Comparison of ENCODE assay signal across 30 cellular contexts in genomic region chr2:55970506-55970905, GRCh38. TPM values are rescaled to one million over a fixed set of nuclear protein-coding genes. Genes with fewer than 3 reads are reported as not detected.
"Had no signal": no experiment of that assay in that cellular context is flagged by ENCODE, and none has a peak within 500 bp of the region (broad histone marks: within the 10 kb centered on the region; RNA-seq: fewer than 3 reads in every experiment).

No MANE protein-coding gene starts in this region.

- H3K27ac ChIP-seq: ascending aorta, breast epithelium, cardiac muscle cell, colonic mucosa, epithelial cell of prostate, esophagus squamous epithelium, WERI-Rb-1 had no signal

- H3K4me3 ChIP-seq: ascending aorta, breast epithelium, cardiac muscle cell, colonic mucosa, esophagus squamous epithelium had no signal

- H3K4me1 ChIP-seq: breast epithelium, colonic mucosa had no signal

- DNase-seq: activated B cell treated with CpG ODN at 0.5 μM for 24 hours; activated CD4-positive, alpha-beta memory T cell treated with anti-CD3 and anti-CD28 coated beads for 36 hours; activated CD4-positive, alpha-beta T cell treated with anti-CD3 and anti-CD28 coated beads for 48 hours; activated CD4-positive, alpha-beta T cell treated with anti-CD3 and anti-CD28 coated beads, Interleukin-2, amount 50 U/mL, for 1 hour; activated CD8-positive, alpha-beta memory T cell treated with anti-CD3 and anti-CD28 coated beads, Interleukin-2, amount 10 ng/mL, durations not matched to agents 7 days and 5 days; activated CD8-positive, alpha-beta memory T cell treated with anti-CD3 and anti-CD28 coated beads, Interleukin-2, amount 50 U/mL, for 4 hours; activated CD8-positive, alpha-beta T cell treated with anti-CD3 and anti-CD28 coated beads, Interleukin-2, amount 10 ng/mL, durations not matched to agents 7 days and 5 days; activated effector memory CD4-positive, alpha-beta T cell treated with anti-CD3 and anti-CD28 coated beads, Interleukin-2, amount 50 U/mL, for 16 hours; activated naive CD4-positive, alpha-beta T cell treated with anti-CD3 and anti-CD28 coated beads for 36 hours; activated naive CD8-positive, alpha-beta T cell treated with anti-CD3 and anti-CD28 coated beads for 36 hours; activated naive CD8-positive, alpha-beta T cell treated with anti-CD3 and anti-CD28 coated beads, Interleukin-2, amount 50 U/mL, for 24 hours; activated T-cell treated with anti-CD3 and anti-CD28 coated beads, Interleukin-2, amount 50 U/mL, for 1 hour; activated T-cell treated with anti-CD3 and anti-CD28 coated beads, Interleukin-2, amount 50 U/mL, for 48 hours; central memory CD4-positive, alpha-beta T cell; cerebellar nuclear complex; colonic mucosa; effector CD8-positive, alpha-beta T cell; esophagus squamous epithelium; head of caudate nucleus; hippocampal formation; T1000; WERI-Rb-1 had no signal

- ATAC-seq: activated CD4-positive, CD25-positive, alpha-beta regulatory T cell treated with anti-CD3 and anti-CD28 coated beads, Interleukin-2, amount 50 U/mL, for 24 hours; activated CD8-positive, alpha-beta memory T cell treated with anti-CD3 and anti-CD28 coated beads, Interleukin-2, amount 10 ng/mL, durations not matched to agents 7 days and 5 days; activated CD8-positive, alpha-beta T cell treated with anti-CD3 and anti-CD28 coated beads, Interleukin-2, amount 10 ng/mL, durations not matched to agents 7 days and 5 days; activated naive CD8-positive, alpha-beta T cell treated with anti-CD3 and anti-CD28 coated beads, Interleukin-2, amount 50 U/mL, for 24 hours had no signal

- H3K9me3 ChIP-seq: ascending aorta, breast epithelium, colonic mucosa, esophagus squamous epithelium had no signal

- H3K27me3 ChIP-seq: ascending aorta, breast epithelium, colonic mucosa, esophagus squamous epithelium had no signal

- H3K36me3 ChIP-seq: ascending aorta, breast epithelium, cardiac muscle cell, colonic mucosa, esophagus squamous epithelium, WERI-Rb-1 had no signal

RNA-seq across cellular contexts. Expression of gene EFEMP1, which starts 46.9 kb away (rescaled TPM):
- total RNA-seq: activated B cell treated with CpG ODN at 0.5 μM for 24 hours; activated CD4-positive, alpha-beta memory T cell treated with anti-CD3 and anti-CD28 coated beads for 36 hours; activated CD8-positive, alpha-beta memory T cell treated with anti-CD3 and anti-CD28 coated beads for 36 hours; activated CD8-positive, alpha-beta memory T cell treated with anti-CD3 and anti-CD28 coated beads, Interleukin-2, amount 10 ng/mL, durations not matched to agents 7 days and 5 days; activated CD8-positive, alpha-beta T cell treated with anti-CD3 and anti-CD28 coated beads, Interleukin-2, amount 10 ng/mL, durations not matched to agents 7 days and 5 days; activated naive CD4-positive, alpha-beta T cell treated with anti-CD3 and anti-CD28 coated beads for 36 hours; activated naive CD8-positive, alpha-beta T cell treated with anti-CD3 and anti-CD28 coated beads for 36 hours; activated T-helper 1 cell treated with anti-CD3 and anti-CD28 coated beads, Interleukin-12 subunit alpha, Interleukin-12 subunit beta, Interleukin-2, Interleukin-4 antibody, amounts not matched to agents 30 ng/mL and 10 ng/mL and 1 ng/mL, durations not matched to agents 14 hours and 24 hours and 36 hours; activated T-helper 2 cell treated with anti-CD3 and anti-CD28 coated beads, Interferon-gamma antibody, Interleukin-2, Interleukin-4, amounts not matched to agents 10 μg/mL and 5 μg/mL and 100 μg/mL, durations not matched to agents 14 hours and 24 hours and 36 hours had no signal
